In genomic region chr17:3669085-3669347, GRCh38 we compare ENCODE assay signal across 8 cellular contexts. TPM values are rescaled to one million over a fixed set of nuclear protein-coding genes. Genes with fewer than 3 reads are reported as not detected.
DNase-seq lines count a peak whose midpoint lies in the region; ATAC-seq, FAIRE-seq and TF ChIP-seq lines count a peak whose summit lies in the region.

No MANE protein-coding gene starts in this region.

- H3K4me1 ChIP-seq in K562 (replicated peaks in 1 of 2; ENCODE audit: control insufficient read depth in 2 of 2, insufficient read depth in 2 of 2, low read length in 2 of 2) (peaks cover 6 to 29% of the 10 kb centered on the region in 2 experiments; a peak in 4 of 5 replicates), mucosa of rectum (ENCODE audit: control insufficient read depth in 2 of 2, insufficient read depth in 2 of 2, low read length in 2 of 2) (peaks cover 19 to 25% of the 10 kb centered on the region in 2 donors)

- H3K27me3 ChIP-seq in BJ (ENCODE audit: control insufficient read depth, insufficient read depth, low read length) (no peaks in the 10 kb centered on the region), K562 (ENCODE audit: control insufficient read depth in 2 of 2, insufficient read depth in 2 of 2, low read length in 2 of 2) (no peaks in the 10 kb centered on the region; a peak in 1 of 5 replicates), mucosa of rectum (ENCODE audit: control insufficient read depth in 2 of 2, insufficient read depth in 2 of 2, low read length in 2 of 2) (no peaks in the 10 kb centered on the region)

- H3K9me3 ChIP-seq in K562 (replicated peaks; ENCODE audit: control insufficient read depth, insufficient read depth, low read depth, low read length) = no peaks in the 10 kb centered on the region
- no peaks in the 10 kb centered on the region for H3K9me3 ChIP-seq in mucosa of rectum (ENCODE audit: control insufficient read depth in 2 of 2, low read length in 2 of 2)

- peak; percentile 13 for ATAC-seq in HG02852 (IDR thresholded peaks at IDR 0.05; ENCODE audit: unreplicated experiment)
- ATAC-seq in K562 = peak; percentile 3; the same call in 2 of the 3 replicates
- no peak for ATAC-seq in HG03175 (IDR thresholded peaks at IDR 0.05; ENCODE audit: unreplicated experiment)
- ATAC-seq in GM19035 (IDR thresholded peaks at IDR 0.05; ENCODE audit: unreplicated experiment) = no peak
- no peak for ATAC-seq in GM21515 (IDR thresholded peaks at IDR 0.05; ENCODE audit: unreplicated experiment)

- CTCF ChIA-PET in BJ (lab: Yijun Ruan, JAX) = no interaction called here
- CTCF ChIA-PET in K562 (lab: Yijun Ruan, JAX; ENCODE audit: low intra/inter-chr PET ratio) = no interaction called here

- H3K9me1 ChIP-seq in K562 (ENCODE audit: control insufficient read depth, insufficient read depth, low read length) = peaks cover 6% of the 10 kb centered on the region

- in situ Hi-C loops in K562 (cut with MboI) = no loop called here

- TSS peak; percentile 89 for BruUV-seq in K562 (replicated peaks; lab: Mats Ljungman, UMichigan)

- intact Hi-C loops in K562 (cut with micrococcal nuclease) = no loop called here

- H3K36me3 ChIP-seq in BJ (ENCODE audit: control insufficient read depth, insufficient read depth, low read length) = peaks cover 14% of the 10 kb centered on the region
- H3K36me3 ChIP-seq in K562 (ENCODE audit: control insufficient read depth, insufficient read depth, low read length) = peaks cover 7% of the 10 kb centered on the region; the same call in 2 of the 3 replicates
- peaks cover 13 to 15% of the 10 kb centered on the region in 2 donors for H3K36me3 ChIP-seq in mucosa of rectum (ENCODE audit: control insufficient read depth in 2 of 2, insufficient read depth in 2 of 2, low read length in 2 of 2)

- peak overlapping the region; percentile 79 for H3K27ac ChIP-seq in K562 (ENCODE audit: extremely low read depth, low read depth, low read length)
- peak overlapping the region; percentile 64 to 99 for H3K27ac ChIP-seq in mucosa of rectum (ENCODE audit: low read depth in 2 of 2, low read length in 2 of 2)

- H3K4me2 ChIP-seq in K562 (ENCODE audit: insufficient read depth, low read length) = peak overlapping the region; percentile 82

- no peak for TF ChIP-seq POLR2A in K562 (conservative IDR thresholded peaks at IDR 0.05)

- no peak for TF ChIP-seq RAD21 in K562 (CRISPR knock-in tag; conservative IDR thresholded peaks at IDR 0.05 in 1 of 2, IDR thresholded peaks at IDR 0.05 in 1 of 2)

- peak overlapping the region; percentile 99 for H3K4me3 ChIP-seq in BJ (ENCODE audit: low read depth, low read length)
- peak overlapping the region; percentile 87 for H3K4me3 ChIP-seq in K562
- H3K4me3 ChIP-seq in mucosa of rectum (ENCODE audit: low read length in 2 of 2) = peak overlapping the region; percentile 87 to 95

- 0% methylated on average over 31 of the region's 32 CpGs for WGBS in K562 (ENCODE audit: insufficient coverage, low coverage, missing lambda C conversion rate)

- 0 out of 2 replicates have a peak, but pooled peaks cover 16% of the 10 kb centered on the region for H4K20me1 ChIP-seq in K562 (replicated peaks; ENCODE audit: control insufficient read depth, insufficient read depth, low read length)

- peaks cover 20% of the 10 kb centered on the region for H3K79me2 ChIP-seq in K562 (ENCODE audit: control insufficient read depth, insufficient read depth, low read length)

- TF ChIP-seq EP300 in K562 (IDR thresholded peaks at IDR 0.05; ENCODE audit: low read length) = no peak

- FAIRE-seq in K562 (lab: Jason Lieb, UNC) = no peak

- H2AFZ ChIP-seq in K562 (ENCODE audit: low read depth, low read length) = peak overlapping the region; percentile 84

- H3K9ac ChIP-seq in K562 (ENCODE audit: insufficient read depth in 1 of 2, low read depth in 2 of 2, low read length in 2 of 2) (peak overlapping the region; percentile 82 to 99), mucosa of rectum (ENCODE audit: low read depth in 1 of 2, low read length in 2 of 2) (peak overlapping the region; percentile 89 to 93)

- POLR2A ChIA-PET in BJ (lab: Charles Lee) (no interaction called here), K562 (lab: Yijun Ruan, JAX) (interaction anchor here (0.6 to 0.7 kb wide), 3 partner anchors 9 to 51 kb away, joined by 3 to 4 read pairs (median 3); no protein-coding TSS in a partner anchor)

- DNase-seq in BJ (ENCODE audit: low read depth) = no peak
- DNase-seq in K562 (ENCODE audit: extremely low read depth in 1 of 4, low spot score in 3 of 4) = no peak
- no peak for DNase-seq in KG1 (lab: John Stamatoyannopoulos, UW)

- TF ChIP-seq CTCF in BJ (IDR thresholded peaks at IDR 0.05; ENCODE audit: insufficient read depth, low read depth, low read length) (no peak), K562 (IDR thresholded peaks at IDR 0.05 in 2 of 3, conservative IDR thresholded peaks at IDR 0.05 in 1 of 3; ENCODE audit: insufficient read depth in 2 of 3, low read depth in 1 of 3, low read length in 3 of 3) (no peak)

RNA-seq across cellular contexts. Expression of gene EMC6, which starts 0.4 kb away (rescaled TPM):
- polyA plus RNA-seq in BJ (2011; rRNA removed) (38.6 and 42.2 TPM in 2 replicates), K562 (2011; rRNA removed) (22.8 and 24.3 TPM in 2 replicates), K562 (2014; fragmentation: Illumina TruSeq; extraction: Trizol) (24.9 and 28.6 TPM in 2 replicates), K562 (2014; fragmentation: Nextera tagmentation; extraction: Ambion mirVana) (1 to 10 TPM; 2.9 to 6.8 TPM), K562 (2014; rRNA removed) (136 and 159 TPM in 2 replicates)
- 3.8 and 5.6 TPM in 2 replicates for polyA minus RNA-seq in BJ (2011; rRNA and poly(A)+ RNA removed)
- total RNA-seq in K562 (2011; cell fraction: chromatin; rRNA removed; ENCODE audit: low replicate concordance) = 4.0 and 10.0 TPM in 2 replicates
- 19.6 and 26.2 TPM in 2 replicates for total RNA-seq in K562 (2011; cell fraction: nucleolus; rRNA removed)
- 12.8 and 13.0 TPM in 2 replicates for total RNA-seq in K562 (2011; cell fraction: nucleoplasm; rRNA removed)
- total RNA-seq in K562 (2014; rRNA removed) (27.7 and 40.0 TPM in 2 replicates), K562 (2014; rRNA removed; fragmentation: Illumina TruSeq; extraction: Trizol) (17.6 and 18.8 TPM in 2 replicates), K562 (2015; rRNA removed; fragmentation: Illumina TruSeq; extraction: Trizol) (31.7 and 34.3 TPM in 2 replicates), K562 (2021) (57.3 and 57.8 TPM in 2 replicates)
- polyA plus RNA-seq in K562 (2011; cell fraction: cytosol; rRNA removed) = 57.6 and 175 TPM in 2 replicates
- polyA plus RNA-seq in K562 (2011; cell fraction: nucleus; rRNA removed) = 17.9 and 22.6 TPM in 2 replicates
- polyA plus RNA-seq in K562 (2012) = 36.5 and 40.8 TPM in 2 replicates
- polyA minus RNA-seq in K562 (2011; rRNA and poly(A)+ RNA removed) = 3.3 TPM in 2 replicates
- 19.3 and 19.9 TPM in 2 replicates for polyA minus RNA-seq in K562 (2011; cell fraction: cytosol; rRNA and poly(A)+ RNA removed)
- 6.3 and 8.0 TPM in 2 replicates for polyA minus RNA-seq in K562 (2011; cell fraction: nucleus; rRNA and poly(A)+ RNA removed)

RNA-seq across cellular contexts. Expression of gene TAX1BP3, which starts 0.6 kb away (rescaled TPM):
- polyA plus RNA-seq in BJ (2011; rRNA removed) (137 and 207 TPM in 2 replicates), K562 (2011; rRNA removed) (6.2 and 10.7 TPM in 2 replicates), K562 (2014; fragmentation: Illumina TruSeq; extraction: Trizol) (5.8 and 13.9 TPM in 2 replicates), K562 (2014; fragmentation: Nextera tagmentation; extraction: Ambion mirVana) (1 to 10 TPM in 1 of 2 experiments, under 1 TPM in 1; 0.99 to 2.5 TPM), K562 (2014; rRNA removed) (6.4 and 8.5 TPM in 2 replicates)
- polyA minus RNA-seq in BJ (2011; rRNA and poly(A)+ RNA removed) = 121 and 167 TPM in 2 replicates
- 6.8 and 15.3 TPM in 2 replicates for total RNA-seq in K562 (2011; cell fraction: chromatin; rRNA removed; ENCODE audit: low replicate concordance)
- total RNA-seq in K562 (2011; cell fraction: nucleolus; rRNA removed) = 6.2 and 10.7 TPM in 2 replicates
- 6.9 and 7.4 TPM in 2 replicates for total RNA-seq in K562 (2011; cell fraction: nucleoplasm; rRNA removed)
- total RNA-seq in K562 (2014; rRNA removed) (10.9 and 17.5 TPM in 2 replicates), K562 (2014; rRNA removed; fragmentation: Illumina TruSeq; extraction: Trizol) (4.1 and 4.4 TPM in 2 replicates), K562 (2015; rRNA removed; fragmentation: Illumina TruSeq; extraction: Trizol) (7.9 and 8.2 TPM in 2 replicates), K562 (2021) (14.5 and 15.4 TPM in 2 replicates)
- polyA plus RNA-seq in K562 (2011; cell fraction: cytosol; rRNA removed) = 17.1 and 21.8 TPM in 2 replicates
- polyA plus RNA-seq in K562 (2011; cell fraction: nucleus; rRNA removed) = 9.7 and 10.7 TPM in 2 replicates
- polyA plus RNA-seq in K562 (2012) = 13.4 and 18.9 TPM in 2 replicates
- polyA minus RNA-seq in K562 (2011; rRNA and poly(A)+ RNA removed) = 4.4 and 4.6 TPM in 2 replicates
- 12.2 and 13.9 TPM in 2 replicates for polyA minus RNA-seq in K562 (2011; cell fraction: cytosol; rRNA and poly(A)+ RNA removed)
- polyA minus RNA-seq in K562 (2011; cell fraction: nucleus; rRNA and poly(A)+ RNA removed) = 3.5 and 5.0 TPM in 2 replicates

RNA-seq across cellular contexts. Expression of gene P2RX5, which starts 26.9 kb away (rescaled TPM):
- polyA plus RNA-seq in BJ (2011; rRNA removed) (5.0 and 6.5 TPM in 2 replicates), K562 (2011; rRNA removed) (2.7 and 4.0 TPM in 2 replicates), K562 (2014; fragmentation: Illumina TruSeq; extraction: Trizol) (1.1 and 1.6 TPM in 2 replicates), K562 (2014; fragmentation: Nextera tagmentation; extraction: Ambion mirVana) (under 1 TPM; 0.31 to 0.61 TPM), K562 (2014; rRNA removed) (0.49 and 1.2 TPM in 2 replicates)
- polyA minus RNA-seq in BJ (2011; rRNA and poly(A)+ RNA removed) = 3.7 and 5.6 TPM in 2 replicates
- total RNA-seq in K562 (2011; cell fraction: chromatin; rRNA removed; ENCODE audit: low replicate concordance) = 3.7 and 10.0 TPM in 2 replicates
- 4.3 and 7.7 TPM in 2 replicates for total RNA-seq in K562 (2011; cell fraction: nucleolus; rRNA removed)
- 2.3 and 4.7 TPM in 2 replicates for total RNA-seq in K562 (2011; cell fraction: nucleoplasm; rRNA removed)
- total RNA-seq in K562 (2014; rRNA removed) (1.3 and 1.8 TPM in 2 replicates), K562 (2014; rRNA removed; fragmentation: Illumina TruSeq; extraction: Trizol) (0.35 and 1.5 TPM in 2 replicates), K562 (2015; rRNA removed; fragmentation: Illumina TruSeq; extraction: Trizol) (0.87 and 1.5 TPM in 2 replicates), K562 (2021) (1.6 and 1.8 TPM in 2 replicates)
- 2.2 and 4.5 TPM in 2 replicates for polyA plus RNA-seq in K562 (2011; cell fraction: cytosol; rRNA removed)
- 4.0 and 10.8 TPM in 2 replicates for polyA plus RNA-seq in K562 (2011; cell fraction: nucleus; rRNA removed)
- 2.0 and 2.1 TPM in 2 replicates for polyA plus RNA-seq in K562 (2012)
- polyA minus RNA-seq in K562 (2011; rRNA and poly(A)+ RNA removed) = 1.0 and 2.8 TPM in 2 replicates
- 3.1 and 4.7 TPM in 2 replicates for polyA minus RNA-seq in K562 (2011; cell fraction: cytosol; rRNA and poly(A)+ RNA removed)
- 1.8 and 3.2 TPM in 2 replicates for polyA minus RNA-seq in K562 (2011; cell fraction: nucleus; rRNA and poly(A)+ RNA removed)

RNA-seq across cellular contexts. Expression of gene CTNS, which starts 32.5 kb away (rescaled TPM):
- polyA plus RNA-seq in BJ (2011; rRNA removed) = 4.9 and 5.0 TPM in 2 replicates
- polyA minus RNA-seq in BJ (2011; rRNA and poly(A)+ RNA removed) = 5.4 and 6.2 TPM in 2 replicates
- 9.1 and 19.9 TPM in 2 replicates for total RNA-seq in K562 (2011; cell fraction: chromatin; rRNA removed; ENCODE audit: low replicate concordance)
- 15.8 and 19.3 TPM in 2 replicates for total RNA-seq in K562 (2011; cell fraction: nucleolus; rRNA removed)
- 11.6 and 13.5 TPM in 2 replicates for total RNA-seq in K562 (2011; cell fraction: nucleoplasm; rRNA removed)
- total RNA-seq in K562 (2014; rRNA removed) = 4.8 and 5.6 TPM in 2 replicates
- total RNA-seq in K562 (2014; rRNA removed; fragmentation: Illumina TruSeq; extraction: Trizol) = 3.5 TPM in 2 replicates
- 4.9 and 5.8 TPM in 2 replicates for total RNA-seq in K562 (2015; rRNA removed; fragmentation: Illumina TruSeq; extraction: Trizol)
- 6.2 and 7.3 TPM in 2 replicates for total RNA-seq in K562 (2021)
- polyA plus RNA-seq in K562 (2011; rRNA removed) = 4.2 and 4.6 TPM in 2 replicates
- polyA plus RNA-seq in K562 (2011; cell fraction: cytosol; rRNA removed) = 5.2 and 8.5 TPM in 2 replicates
- polyA plus RNA-seq in K562 (2011; cell fraction: nucleus; rRNA removed) = 13.9 and 17.9 TPM in 2 replicates
- polyA plus RNA-seq in K562 (2012) = 6.4 and 12.1 TPM in 2 replicates
- 6.7 and 7.8 TPM in 2 replicates for polyA plus RNA-seq in K562 (2014; fragmentation: Illumina TruSeq; extraction: Trizol)
- polyA plus RNA-seq in K562 (2014; fragmentation: Nextera tagmentation; extraction: Ambion mirVana) = 1 to 10 TPM in 1 of 2 experiments, under 1 TPM in 1; 0.66 to 1.0 TPM
- polyA plus RNA-seq in K562 (2014; rRNA removed) = 6.0 and 8.4 TPM in 2 replicates
- polyA minus RNA-seq in K562 (2011; rRNA and poly(A)+ RNA removed) = 3.3 and 5.8 TPM in 2 replicates
- polyA minus RNA-seq in K562 (2011; cell fraction: cytosol; rRNA and poly(A)+ RNA removed) = 2.8 and 3.9 TPM in 2 replicates
- polyA minus RNA-seq in K562 (2011; cell fraction: nucleus; rRNA and poly(A)+ RNA removed) = 3.4 and 4.1 TPM in 2 replicates

RNA-seq across cellular contexts. Expression of gene SHPK, which starts 33.0 kb away (rescaled TPM):
- polyA plus RNA-seq in BJ (2011; rRNA removed) (4.5 and 5.6 TPM in 2 replicates), K562 (2011; rRNA removed) (12.6 and 13.1 TPM in 2 replicates), K562 (2014; fragmentation: Illumina TruSeq; extraction: Trizol) (12.2 and 12.8 TPM in 2 replicates), K562 (2014; fragmentation: Nextera tagmentation; extraction: Ambion mirVana) (1 to 10 TPM; 2.5 to 2.6 TPM), K562 (2014; rRNA removed) (10.5 and 11.2 TPM in 2 replicates)
- 6.0 and 7.0 TPM in 2 replicates for polyA minus RNA-seq in BJ (2011; rRNA and poly(A)+ RNA removed)
- 13.0 and 29.8 TPM in 2 replicates for total RNA-seq in K562 (2011; cell fraction: chromatin; rRNA removed; ENCODE audit: low replicate concordance)
- total RNA-seq in K562 (2011; cell fraction: nucleolus; rRNA removed) = 18.3 and 19.6 TPM in 2 replicates
- 12.8 and 15.2 TPM in 2 replicates for total RNA-seq in K562 (2011; cell fraction: nucleoplasm; rRNA removed)
- total RNA-seq in K562 (2014; rRNA removed) (16.3 and 20.2 TPM in 2 replicates), K562 (2014; rRNA removed; fragmentation: Illumina TruSeq; extraction: Trizol) (7.2 and 10.0 TPM in 2 replicates), K562 (2015; rRNA removed; fragmentation: Illumina TruSeq; extraction: Trizol) (11.8 and 12.3 TPM in 2 replicates), K562 (2021) (14.2 and 14.9 TPM in 2 replicates)
- 17.7 and 23.1 TPM in 2 replicates for polyA plus RNA-seq in K562 (2011; cell fraction: cytosol; rRNA removed)
- polyA plus RNA-seq in K562 (2011; cell fraction: nucleus; rRNA removed) = 5.7 and 9.0 TPM in 2 replicates
- 9.8 and 10.4 TPM in 2 replicates for polyA plus RNA-seq in K562 (2012)
- polyA minus RNA-seq in K562 (2011; rRNA and poly(A)+ RNA removed) = 13.5 and 19.8 TPM in 2 replicates
- polyA minus RNA-seq in K562 (2011; cell fraction: cytosol; rRNA and poly(A)+ RNA removed) = 15.0 and 15.7 TPM in 2 replicates
- 4.7 and 6.9 TPM in 2 replicates for polyA minus RNA-seq in K562 (2011; cell fraction: nucleus; rRNA and poly(A)+ RNA removed)

Comparison
In these comparisons a context has a peak if more than half of its experiments do, and no peak if none do; other contexts are left out.
1. ATAC-seq: peak in HG02852 (single experiment) and K562 (single experiment); none in HG03175 (single experiment), GM19035 (single experiment) and GM21515 (single experiment).
2. Peak in every context shown above with its lines, with median percentiles within 50 percentile points of each other: H3K4me3 ChIP-seq.